ENCODE assay signal across 1 cellular context in the genomic region with DNA sequence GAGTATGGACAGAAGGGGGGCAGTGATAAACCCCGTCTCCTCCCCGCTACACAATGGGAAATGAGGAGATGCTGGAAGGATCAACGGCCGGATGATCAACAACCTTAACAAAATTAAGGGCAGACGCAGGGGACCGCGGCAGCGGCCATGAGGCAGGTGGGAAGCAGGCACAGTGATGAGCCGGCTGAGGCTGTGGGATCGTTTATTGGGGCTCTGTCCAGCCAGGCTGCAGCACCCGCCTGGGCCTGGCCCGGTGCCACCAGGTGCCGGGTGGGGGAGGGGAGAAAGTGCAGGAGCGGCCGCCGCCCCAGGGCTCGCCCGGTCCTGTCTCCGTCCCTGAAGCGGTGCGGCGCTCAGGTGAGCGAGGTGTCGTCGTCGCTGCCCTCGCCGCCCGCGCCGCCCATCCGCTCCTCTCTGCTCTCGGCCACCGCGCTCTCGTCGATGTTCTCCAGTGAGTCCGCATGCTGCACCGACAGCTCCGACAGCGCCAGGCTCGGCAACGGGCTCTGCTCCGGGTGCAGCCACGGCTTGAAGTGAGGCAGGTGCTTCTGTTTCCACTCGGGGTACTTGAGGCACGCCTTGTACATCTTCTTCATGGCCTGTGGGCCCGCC.
TF ChIP-seq lines count a peak whose summit lies in the region.

No MANE protein-coding gene starts in this region.

TF ChIP-seq in HepG2, 621 proteins besides CTCF, POLR2A, EP300 and RAD21 (continued from another document):
- TF ChIP-seq, protein P1, sequence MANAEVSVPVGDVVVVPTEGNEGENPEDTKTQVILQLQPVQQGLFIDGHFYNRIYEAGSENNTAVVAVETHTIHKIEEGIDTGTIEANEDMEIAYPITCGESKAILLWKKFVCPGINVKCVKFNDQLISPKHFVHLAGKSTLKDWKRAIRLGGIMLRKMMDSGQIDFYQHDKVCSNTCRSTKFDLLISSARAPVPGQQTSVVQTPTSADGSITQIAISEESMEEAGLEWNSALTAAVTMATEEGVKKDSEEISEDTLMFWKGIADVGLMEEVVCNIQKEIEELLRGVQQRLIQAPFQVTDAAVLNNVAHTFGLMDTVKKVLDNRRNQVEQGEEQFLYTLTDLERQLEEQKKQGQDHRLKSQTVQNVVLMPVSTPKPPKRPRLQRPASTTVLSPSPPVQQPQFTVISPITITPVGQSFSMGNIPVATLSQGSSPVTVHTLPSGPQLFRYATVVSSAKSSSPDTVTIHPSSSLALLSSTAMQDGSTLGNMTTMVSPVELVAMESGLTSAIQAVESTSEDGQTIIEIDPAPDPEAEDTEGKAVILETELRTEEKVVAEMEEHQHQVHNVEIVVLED (CRISPR knock-in tag; IDR thresholded peaks at IDR 0.05; ENCODE audit: borderline replicate concordance), result no peak
- TF ChIP-seq, protein P2, sequence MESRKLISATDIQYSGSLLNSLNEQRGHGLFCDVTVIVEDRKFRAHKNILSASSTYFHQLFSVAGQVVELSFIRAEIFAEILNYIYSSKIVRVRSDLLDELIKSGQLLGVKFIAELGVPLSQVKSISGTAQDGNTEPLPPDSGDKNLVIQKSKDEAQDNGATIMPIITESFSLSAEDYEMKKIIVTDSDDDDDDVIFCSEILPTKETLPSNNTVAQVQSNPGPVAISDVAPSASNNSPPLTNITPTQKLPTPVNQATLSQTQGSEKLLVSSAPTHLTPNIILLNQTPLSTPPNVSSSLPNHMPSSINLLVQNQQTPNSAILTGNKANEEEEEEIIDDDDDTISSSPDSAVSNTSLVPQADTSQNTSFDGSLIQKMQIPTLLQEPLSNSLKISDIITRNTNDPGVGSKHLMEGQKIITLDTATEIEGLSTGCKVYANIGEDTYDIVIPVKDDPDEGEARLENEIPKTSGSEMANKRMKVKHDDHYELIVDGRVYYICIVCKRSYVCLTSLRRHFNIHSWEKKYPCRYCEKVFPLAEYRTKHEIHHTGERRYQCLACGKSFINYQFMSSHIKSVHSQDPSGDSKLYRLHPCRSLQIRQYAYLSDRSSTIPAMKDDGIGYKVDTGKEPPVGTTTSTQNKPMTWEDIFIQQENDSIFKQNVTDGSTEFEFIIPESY (CRISPR knock-in tag; IDR thresholded peaks at IDR 0.05), result peak; percentile 44; the same call in 1 of the 2 replicates
- TF ChIP-seq ZNF496 (CRISPR knock-in tag; IDR thresholded peaks at IDR 0.05; ENCODE audit: insufficient replicate concordance) (no peak), ELF1 (CRISPR knock-in tag; IDR thresholded peaks at IDR 0.05) (no peak), NONO (IDR thresholded peaks at IDR 0.05) (no peak), NONO (CRISPR knock-in tag; conservative IDR thresholded peaks at IDR 0.05) (no peak), TRIM24 (CRISPR knock-in tag; IDR thresholded peaks at IDR 0.05) (no peak), NFE2L1 (CRISPR knock-in tag; IDR thresholded peaks at IDR 0.05; ENCODE audit: borderline replicate concordance) (no peak), ZBTB38 (CRISPR knock-in tag; IDR thresholded peaks at IDR 0.05) (peak; percentile 90; the same call in 1 of the 2 replicates), ZFP90 (CRISPR knock-in tag; IDR thresholded peaks at IDR 0.05; ENCODE audit: borderline replicate concordance) (no peak), HNRNPL (IDR thresholded peaks at IDR 0.05; ENCODE audit: low read depth, low read length) (no peak), ZC3H13 (CRISPR knock-in tag; IDR thresholded peaks at IDR 0.05) (no peak), RBFOX2 (IDR thresholded peaks at IDR 0.05; ENCODE audit: low read depth, low read length) (peak; percentile 69), AGO2 (optimal IDR thresholded peaks at IDR 0.05; ENCODE audit: low read depth, low read length) (peak; percentile 86)
- TF ChIP-seq, protein P3, sequence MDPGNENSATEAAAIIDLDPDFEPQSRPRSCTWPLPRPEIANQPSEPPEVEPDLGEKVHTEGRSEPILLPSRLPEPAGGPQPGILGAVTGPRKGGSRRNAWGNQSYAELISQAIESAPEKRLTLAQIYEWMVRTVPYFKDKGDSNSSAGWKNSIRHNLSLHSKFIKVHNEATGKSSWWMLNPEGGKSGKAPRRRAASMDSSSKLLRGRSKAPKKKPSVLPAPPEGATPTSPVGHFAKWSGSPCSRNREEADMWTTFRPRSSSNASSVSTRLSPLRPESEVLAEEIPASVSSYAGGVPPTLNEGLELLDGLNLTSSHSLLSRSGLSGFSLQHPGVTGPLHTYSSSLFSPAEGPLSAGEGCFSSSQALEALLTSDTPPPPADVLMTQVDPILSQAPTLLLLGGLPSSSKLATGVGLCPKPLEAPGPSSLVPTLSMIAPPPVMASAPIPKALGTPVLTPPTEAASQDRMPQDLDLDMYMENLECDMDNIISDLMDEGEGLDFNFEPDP (CRISPR knock-in tag; conservative IDR thresholded peaks at IDR 0.05), result no peak
- TF ChIP-seq, protein P4, sequence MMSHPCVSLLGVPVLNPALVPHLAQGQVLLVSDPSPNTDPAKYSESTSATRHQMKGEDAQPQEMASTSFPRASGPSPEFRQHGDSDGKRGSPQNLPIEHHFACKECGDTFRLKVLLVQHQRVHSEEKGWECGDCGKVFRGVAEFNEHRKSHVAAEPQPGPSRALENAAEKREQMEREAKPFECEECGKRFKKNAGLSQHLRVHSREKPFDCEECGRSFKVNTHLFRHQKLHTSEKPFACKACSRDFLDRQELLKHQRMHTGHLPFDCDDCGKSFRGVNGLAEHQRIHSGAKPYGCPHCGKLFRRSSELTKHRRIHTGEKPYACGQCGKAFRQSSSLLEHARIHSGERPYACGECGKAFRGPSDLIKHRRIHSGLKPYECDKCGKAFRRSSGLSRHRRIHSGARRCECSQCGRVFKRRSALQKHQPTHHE (CRISPR knock-in tag; IDR thresholded peaks at IDR 0.05; ENCODE audit: borderline replicate concordance), result no peak
- TF ChIP-seq, protein P5, sequence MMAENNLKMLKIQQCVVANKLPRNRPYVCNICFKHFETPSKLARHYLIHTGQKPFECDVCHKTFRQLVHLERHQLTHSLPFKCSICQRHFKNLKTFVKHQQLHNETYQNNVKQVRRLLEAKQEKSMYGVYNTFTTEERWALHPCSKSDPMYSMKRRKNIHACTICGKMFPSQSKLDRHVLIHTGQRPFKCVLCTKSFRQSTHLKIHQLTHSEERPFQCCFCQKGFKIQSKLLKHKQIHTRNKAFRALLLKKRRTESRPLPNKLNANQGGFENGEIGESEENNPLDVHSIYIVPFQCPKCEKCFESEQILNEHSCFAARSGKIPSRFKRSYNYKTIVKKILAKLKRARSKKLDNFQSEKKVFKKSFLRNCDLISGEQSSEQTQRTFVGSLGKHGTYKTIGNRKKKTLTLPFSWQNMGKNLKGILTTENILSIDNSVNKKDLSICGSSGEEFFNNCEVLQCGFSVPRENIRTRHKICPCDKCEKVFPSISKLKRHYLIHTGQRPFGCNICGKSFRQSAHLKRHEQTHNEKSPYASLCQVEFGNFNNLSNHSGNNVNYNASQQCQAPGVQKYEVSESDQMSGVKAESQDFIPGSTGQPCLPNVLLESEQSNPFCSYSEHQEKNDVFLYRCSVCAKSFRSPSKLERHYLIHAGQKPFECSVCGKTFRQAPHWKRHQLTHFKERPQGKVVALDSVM (CRISPR knock-in tag; IDR thresholded peaks at IDR 0.05), result no peak
